ENCODE assay signal across 19 cellular contexts in genomic region chr4:179110816-179111215, GRCh38.
A peak's percentile ranks its signal among the peaks of the same experiment; 100 is the strongest.
DNase-seq lines count a peak whose midpoint lies in the region; FAIRE-seq and TF ChIP-seq lines count a peak whose summit lies in the region.
"Had no signal": no experiment of that assay in that cellular context is flagged by ENCODE, and none has a peak within 500 bp of the region (broad histone marks: within the 10 kb centered on the region; RNA-seq: fewer than 3 reads in every experiment).

No MANE protein-coding gene starts in this region.

- BruUV-seq in PC-9 (replicated peaks; lab: Mats Ljungman, UMichigan): no TSS peak

- no peak overlapping the region for H3K9ac ChIP-seq in endodermal cell (ENCODE audit: extremely low read depth, low read length, poor library complexity, severe bottlenecking)

- DNase-seq in RCC 7860 (ENCODE audit: low spot score) (peak; percentile 17), astrocyte of the cerebellum (ENCODE audit: low read depth) (peak; percentile 89), iris pigment epithelial cell (ENCODE audit: low read depth) (peak; percentile 19), PC-9 (no peak), endodermal cell (no peak), GM13976 (ENCODE audit: low spot score) (no peak)
- DNase-seq in activated effector memory CD4-positive, alpha-beta T cell treated with anti-CD3 and anti-CD28 coated beads, Interleukin-2, amount 50 U/mL, for 16 hours: no peak
- DNase-seq: CD4-positive, alpha-beta memory T cell; DMS153; DND-41; GDM1; GOT3 had no signal

- no peaks in the 10 kb centered on the region for H3K4me1 Mint-ChIP-seq in endodermal cell
- H3K4me1 Mint-ChIP-seq: CD4-positive, alpha-beta memory T cell had no signal

- no peaks in the 10 kb centered on the region for H4K20me1 ChIP-seq in PC-9 (ENCODE audit: insufficient read depth)

- POLR2A ChIA-PET in PC-9 (lab: Charles Lee; ENCODE audit: unreplicated experiment): no interaction called here

- no peaks in the 10 kb centered on the region for H3K9me3 Mint-ChIP-seq in endodermal cell

- H3F3A ChIP-seq in PC-9 (ENCODE audit: insufficient read depth, low read depth): no peaks in the 10 kb centered on the region

- no peaks in the 10 kb centered on the region for H3K79me2 ChIP-seq in PC-9 (ENCODE audit: low read depth)

- in situ Hi-C loops in astrocyte of the cerebellum (cut with HindIII; ENCODE audit: low sequenced_read_pairs) (no loop called here), GM13976 (cut with MboI; ENCODE audit: low sequenced_read_pairs, unreplicated experiment) (no loop called here)

- intact Hi-C loops in PC-9 (cut with micrococcal nuclease; ENCODE audit: unreplicated experiment): no loop called here

- H3K36me3 Mint-ChIP-seq in endodermal cell (ENCODE audit: low read depth): no peaks in the 10 kb centered on the region
- H3K36me3 Mint-ChIP-seq: CD4-positive, alpha-beta memory T cell had no signal

- no peak overlapping the region for H3K27ac Mint-ChIP-seq in endodermal cell
- H3K27ac Mint-ChIP-seq: CD4-positive, alpha-beta memory T cell had no signal

- H3K9me3 ChIP-seq in PC-9 (ENCODE audit: insufficient read depth, low read depth) (no peaks in the 10 kb centered on the region), endodermal cell (ENCODE audit: control insufficient read depth, low read length) (no peaks in the 10 kb centered on the region)
- H3K9me3 ChIP-seq: A549, BE2C, HAP-1 had no signal

- CTCF ChIA-PET in PC-9 (lab: Charles Lee): no interaction called here

- H3K36me3 ChIP-seq in PC-9 (ENCODE audit: low read depth): no peaks in the 10 kb centered on the region
- no peaks in the 10 kb centered on the region for H3K36me3 ChIP-seq in endodermal cell (ENCODE audit: control insufficient read depth, insufficient read depth, low read length)
- H3K36me3 ChIP-seq: BE2C, HAP-1 had no signal

- WGBS in endodermal cell (ENCODE audit: insufficient coverage in 1 of 2, insufficient read length in 1 of 2), 2 experiments: 95% methylated on average over 2 of the region's 2 CpGs; no CpG with 5 or more reads in 1 of the 2 experiments

- peak; percentile 31 for FAIRE-seq in RCC 7860 (lab: Jason Lieb, UNC)
- FAIRE-seq: A549, GM12892, GM19239, HepG2 had no signal

- no peak overlapping the region for H3K4me2 ChIP-seq in PC-9
- H3K4me2 ChIP-seq: A549 had no signal

- H2AFZ ChIP-seq in PC-9: no peak overlapping the region

- no peaks in the 10 kb centered on the region for H3K27me3 Mint-ChIP-seq in endodermal cell (ENCODE audit: insufficient read depth)
- H3K27me3 Mint-ChIP-seq: CD4-positive, alpha-beta memory T cell had no signal

- H3K4me3 ChIP-seq in astrocyte of the cerebellum (ENCODE audit: low read depth, low read length) (no peak overlapping the region), PC-9 (no peak overlapping the region), endodermal cell (ENCODE audit: low read length) (no peak overlapping the region)
- H3K4me3 ChIP-seq: A549, HAP-1 had no signal

- TF ChIP-seq CTCF in astrocyte of the cerebellum (IDR thresholded peaks at IDR 0.05; ENCODE audit: low read depth, low read length, missing control alignments) (no peak), PC-9 (conservative IDR thresholded peaks at IDR 0.05) (no peak), endodermal cell (conservative IDR thresholded peaks at IDR 0.05) (no peak), GM13976 (IDR thresholded peaks at IDR 0.05; ENCODE audit: borderline replicate concordance, control extremely low read depth, extremely low read depth, insufficient read depth, missing control alignments) (no peak)

- H3K27ac ChIP-seq in PC-9: no peak overlapping the region
- H3K27ac ChIP-seq in endodermal cell (ENCODE audit: low read depth, low read length): no peak overlapping the region
- H3K27ac ChIP-seq: A549, C4-2B had no signal

- no peaks in the 10 kb centered on the region for H3K9me2 ChIP-seq in PC-9 (ENCODE audit: insufficient read depth)

- no peaks in the 10 kb centered on the region for H3K27me3 ChIP-seq in PC-9 (ENCODE audit: insufficient read depth, low read depth)
- H3K27me3 ChIP-seq in endodermal cell (ENCODE audit: control insufficient read depth, insufficient read depth, low read length, poor library complexity, severe bottlenecking): peaks cover 8% of the 10 kb centered on the region
- H3K27me3 ChIP-seq: BE2C had no signal

- no peak overlapping the region for H3K4me3 Mint-ChIP-seq in endodermal cell
- H3K4me3 Mint-ChIP-seq: CD4-positive, alpha-beta memory T cell had no signal

- H3K4me1 ChIP-seq in PC-9 (replicated peaks; ENCODE audit: insufficient read depth) (no peaks in the 10 kb centered on the region), endodermal cell (ENCODE audit: control insufficient read depth, insufficient read depth, low read length) (no peaks in the 10 kb centered on the region)
- H3K4me1 ChIP-seq: A549, BE2C, HAP-1 had no signal

Comparison
In these comparisons a context has a peak if more than half of its experiments do, and no peak if none do; other contexts are left out.
1. DNase-seq: peak in RCC 7860 (single experiment), astrocyte of the cerebellum (single experiment) and iris pigment epithelial cell (single experiment); none in PC-9 (0 of 2), endodermal cell (single experiment), activated effector memory CD4-positive, alpha-beta T cell treated with anti-CD3 and anti-CD28 coated beads, Interleukin-2, amount 50 U/mL, for 16 hours (single experiment) and GM13976 (single experiment).